ENCODE assay signal across 10 cellular contexts in genomic region chr1:214441119-214441518, GRCh38.
DNase-seq lines count a peak whose midpoint lies in the region; ATAC-seq and TF ChIP-seq lines count a peak whose summit lies in the region.
"Had no signal": no experiment of that assay in that cellular context is flagged by ENCODE, and none has a peak within 500 bp of the region (broad histone marks: within the 10 kb centered on the region; RNA-seq: fewer than 3 reads in every experiment).

No MANE protein-coding gene starts in this region.

- WGBS in thymus, result 4% methylated on average over 3 of the region's 3 CpGs
- WGBS in spleen, 5 donors, result 17 to 35% (median 27%) methylated on average over 3 of the region's 3 CpGs

- TF ChIP-seq CTCF in activated CD8-positive, alpha-beta T cell treated with anti-CD3 and anti-CD28 coated beads for 36 hours (IDR thresholded peaks at IDR 0.05), result no peak
- TF ChIP-seq CTCF in fibroblast of villous mesenchyme (IDR thresholded peaks at IDR 0.05; ENCODE audit: insufficient read depth, low read depth, low read length) (no peak), spleen (IDR thresholded peaks at IDR 0.05 in 8 of 11, conservative IDR thresholded peaks at IDR 0.05 in 3 of 11) (no peak)

- H3K4me1 Mint-ChIP-seq in activated naive CD4-positive, alpha-beta T cell treated with anti-CD3 and anti-CD28 coated beads, Interleukin-2, amount 10 ng/mL, durations not matched to agents 7 days and 5 days, result peaks cover 55% of the 10 kb centered on the region
- H3K4me1 Mint-ChIP-seq in activated CD8-positive, alpha-beta T cell treated with anti-CD3 and anti-CD28 coated beads for 36 hours (ENCODE audit: low read depth), result peaks cover 49% of the 10 kb centered on the region

- TF ChIP-seq POLR2A in spleen (IDR thresholded peaks at IDR 0.05), result no peak

- H3K27ac ChIP-seq in thymus (ENCODE audit: low read depth), result peak overlapping the region; percentile 59
- no peak overlapping the region for H3K27ac ChIP-seq in spleen

- H3K4me1 ChIP-seq in thymus (ENCODE audit: control insufficient read depth, insufficient read depth, low read length), result peaks cover 19% of the 10 kb centered on the region
- peaks cover 0 to 32% (median 21%) of the 10 kb centered on the region in 6 donors for H3K4me1 ChIP-seq in spleen

- CTCF ChIA-PET in activated naive CD4-positive, alpha-beta T cell treated with anti-CD3 and anti-CD28 coated beads, Interleukin-2, amount 10 ng/mL, durations not matched to agents 7 days and 5 days (lab: Charles Lee), result no interaction called here
- CTCF ChIA-PET in activated CD8-positive, alpha-beta T cell treated with anti-CD3 and anti-CD28 coated beads for 36 hours (lab: Charles Lee), result no interaction called here

- H3K27me3 Mint-ChIP-seq in activated naive CD4-positive, alpha-beta T cell treated with anti-CD3 and anti-CD28 coated beads, Interleukin-2, amount 10 ng/mL, durations not matched to agents 7 days and 5 days, result peaks cover 4% of the 10 kb centered on the region
- H3K27me3 Mint-ChIP-seq in activated CD8-positive, alpha-beta T cell treated with anti-CD3 and anti-CD28 coated beads for 36 hours, result peaks cover 2% of the 10 kb centered on the region

- POLR2A ChIA-PET in activated CD8-positive, alpha-beta T cell treated with anti-CD3 and anti-CD28 coated beads for 36 hours (lab: Charles Lee), result no interaction called here

- intact Hi-C loops in activated CD8-positive, alpha-beta T cell treated with anti-CD3 and anti-CD28 coated beads for 36 hours (cut with micrococcal nuclease), result no loop called here
- intact Hi-C loops in spleen (cut with DNase I; ENCODE audit: low total_unique reads), result no loop called here

- H3K36me3 ChIP-seq in thymus (ENCODE audit: control insufficient read depth, insufficient read depth), result no peaks in the 10 kb centered on the region
- H3K36me3 ChIP-seq in spleen, result no peaks in the 10 kb centered on the region
- H3K36me3 ChIP-seq: pancreas had no signal

- H3K9me3 ChIP-seq in thymus (ENCODE audit: control insufficient read depth) (no peaks in the 10 kb centered on the region), spleen (no peaks in the 10 kb centered on the region)
- H3K9me3 ChIP-seq: pancreas had no signal

- H3K27me3 ChIP-seq in thymus (ENCODE audit: control insufficient read depth, insufficient read depth) (no peaks in the 10 kb centered on the region), spleen (replicated peaks in 1 of 7) (no peaks in the 10 kb centered on the region)
- H3K27me3 ChIP-seq: pancreas had no signal

- H3K9me3 Mint-ChIP-seq in activated naive CD4-positive, alpha-beta T cell treated with anti-CD3 and anti-CD28 coated beads, Interleukin-2, amount 10 ng/mL, durations not matched to agents 7 days and 5 days, result no peaks in the 10 kb centered on the region
- H3K9me3 Mint-ChIP-seq in activated CD8-positive, alpha-beta T cell treated with anti-CD3 and anti-CD28 coated beads for 36 hours, result no peaks in the 10 kb centered on the region

- H3K36me3 Mint-ChIP-seq in activated naive CD4-positive, alpha-beta T cell treated with anti-CD3 and anti-CD28 coated beads, Interleukin-2, amount 10 ng/mL, durations not matched to agents 7 days and 5 days, result no peaks in the 10 kb centered on the region
- H3K36me3 Mint-ChIP-seq in activated CD8-positive, alpha-beta T cell treated with anti-CD3 and anti-CD28 coated beads for 36 hours (ENCODE audit: low read depth), result no peaks in the 10 kb centered on the region

- H3K4me3 Mint-ChIP-seq in activated naive CD4-positive, alpha-beta T cell treated with anti-CD3 and anti-CD28 coated beads, Interleukin-2, amount 10 ng/mL, durations not matched to agents 7 days and 5 days, result no peak overlapping the region
- H3K4me3 Mint-ChIP-seq in activated CD8-positive, alpha-beta T cell treated with anti-CD3 and anti-CD28 coated beads for 36 hours, result no peak overlapping the region

- H3K27ac Mint-ChIP-seq in activated naive CD4-positive, alpha-beta T cell treated with anti-CD3 and anti-CD28 coated beads, Interleukin-2, amount 10 ng/mL, durations not matched to agents 7 days and 5 days, result peak overlapping the region; percentile 55
- H3K27ac Mint-ChIP-seq in activated CD8-positive, alpha-beta T cell treated with anti-CD3 and anti-CD28 coated beads for 36 hours, result peak overlapping the region; percentile 90

- peak; percentile 35 for ATAC-seq in activated CD8-positive, alpha-beta T cell treated with anti-CD3 and anti-CD28 coated beads for 36 hours

- no peak for DNase-seq in activated naive CD4-positive, alpha-beta T cell treated with anti-CD3 and anti-CD28 coated beads, Interleukin-2, amount 10 ng/mL, durations not matched to agents 7 days and 5 days
- DNase-seq in activated naive CD4-positive, alpha-beta T cell treated with Interleukin-2 at 50 U/mL for 16 hours, result no peak
- DNase-seq in activated CD8-positive, alpha-beta T cell treated with anti-CD3 and anti-CD28 coated beads for 36 hours, result no peak
- DNase-seq in fibroblast of villous mesenchyme (ENCODE audit: low read depth) (peak; percentile 86), spleen (no peak), T1000 (lab: John Stamatoyannopoulos, UW) (no peak)
- DNase-seq in stimulated activated CD4-positive, alpha-beta T cell treated with anti-CD3 and anti-CD28 coated beads, Interleukin-4, amount 100 ng/mL, for 1 hour, result no peak
- DNase-seq: NCI-H187, pancreas had no signal

- H3K4me3 ChIP-seq in fibroblast of villous mesenchyme (ENCODE audit: low read depth, low read length) (no peak overlapping the region), thymus (ENCODE audit: low read length) (no peak overlapping the region), spleen (no peak overlapping the region)
- H3K4me3 ChIP-seq: pancreas had no signal
